Comparison of ENCODE assay signal across 20 cellular contexts in the genomic region with DNA sequence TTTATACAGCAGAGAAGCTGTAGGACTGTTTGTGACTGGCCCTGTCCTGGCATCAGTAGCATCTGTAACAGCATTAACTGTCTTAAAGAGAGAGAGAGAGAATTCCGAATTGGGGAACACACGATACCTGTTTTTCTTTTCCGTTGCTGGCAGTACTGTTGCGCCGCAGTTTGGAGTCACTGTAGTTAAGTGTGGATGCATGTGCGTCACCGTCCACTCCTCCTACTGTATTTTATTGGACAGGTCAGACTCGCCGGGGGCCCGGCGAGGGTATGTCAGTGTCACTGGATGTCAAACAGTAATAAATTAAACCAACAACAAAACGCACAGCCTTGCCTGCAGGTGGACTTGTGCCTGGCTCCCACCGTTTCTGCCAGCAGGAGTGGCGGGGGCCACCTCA. TPM values are rescaled to one million over a fixed set of nuclear protein-coding genes. Genes with fewer than 3 reads are reported as not detected.
A peak's percentile ranks its signal among the peaks of the same experiment; 100 is the strongest.
DNase-seq lines count a peak whose midpoint lies in the region; ATAC-seq, FAIRE-seq and TF ChIP-seq lines count a peak whose summit lies in the region.
"Had no signal": no experiment of that assay in that cellular context is flagged by ENCODE, and none has a peak within 500 bp of the region (broad histone marks: within the 10 kb centered on the region; RNA-seq: fewer than 3 reads in every experiment).

No MANE protein-coding gene starts in this region.

- H3K4me2 ChIP-seq in GM12878 (ENCODE audit: control insufficient read depth, insufficient read depth): no peak overlapping the region
- H3K4me2 ChIP-seq: PC-9 had no signal

- H3K79me2 ChIP-seq in GM12878 (ENCODE audit: control insufficient read depth, insufficient read depth, low read length): no peaks in the 10 kb centered on the region

- H3K36me3 Mint-ChIP-seq in activated CD4-positive, alpha-beta T cell treated with anti-CD3 and anti-CD28 coated beads, Interleukin-2, amount 10 ng/mL, durations not matched to agents 7 days and 5 days (ENCODE audit: low read depth): peaks cover 17% of the 10 kb centered on the region
- no peaks in the 10 kb centered on the region for H3K36me3 Mint-ChIP-seq in glutamatergic neuron (ENCODE audit: unreplicated experiment)

- H3K27ac ChIP-seq in GM12878 (ENCODE audit: control insufficient read depth, insufficient read depth) (no peak overlapping the region), stomach (peak overlapping the region in 3 of 5 donors; percentile 17 to 58 (median 35))
- H3K27ac ChIP-seq: 22Rv1, GM23248, PC-9, SJCRH30 had no signal

- RAD21 ChIA-PET in GM12878 (lab: Charles Lee; ENCODE audit: unreplicated experiment): no interaction called here

- H3K9ac ChIP-seq in GM12878 (ENCODE audit: control insufficient read depth, insufficient read depth, low read length): no peak overlapping the region
- H3K9ac ChIP-seq: GM23248 had no signal

- POLR2A ChIA-PET in activated CD4-positive, alpha-beta T cell treated with anti-CD3 and anti-CD28 coated beads, Interleukin-2, amount 10 ng/mL, durations not matched to agents 7 days and 5 days (lab: Charles Lee): no interaction called here
- POLR2A ChIA-PET in GM12878 (lab: Charles Lee): interaction anchor here (0.5 kb wide), 1 partner anchor 10 kb away, joined by 6 read pairs; no protein-coding TSS in a partner anchor
- POLR2A ChIA-PET in HEK293T (lab: Yijun Ruan, JAX): no interaction called here

- CTCF ChIA-PET in activated CD4-positive, alpha-beta T cell treated with anti-CD3 and anti-CD28 coated beads, Interleukin-2, amount 10 ng/mL, durations not matched to agents 7 days and 5 days (lab: Charles Lee): interaction anchor here (1.3 kb wide), 1 partner anchor 90 kb away, joined by 5 read pairs; no protein-coding TSS in a partner anchor
- CTCF ChIA-PET in GM12878 (lab: Yijun Ruan, JAX) (no interaction called here), HEK293T (lab: Yijun Ruan, JAX) (no interaction called here)

- TF ChIP-seq CTCF in GM12878 (IDR thresholded peaks at IDR 0.05 in 2 of 3, conservative IDR thresholded peaks at IDR 0.05 in 1 of 3; ENCODE audit: control insufficient read depth in 2 of 3, extremely low read depth in 1 of 3, insufficient read depth in 1 of 3, low read depth in 3 of 3, low read length in 3 of 3) (no peak), glutamatergic neuron (IDR thresholded peaks at IDR 0.05; ENCODE audit: partially characterized antibody, unreplicated experiment) (no peak), stomach (IDR thresholded peaks at IDR 0.05) (no peak)

- in situ Hi-C loops in GM12878 (cut with MboI): no loop called here

- H3K4me3 ChIP-seq in GM12878 (no peak overlapping the region), stomach (no peak overlapping the region)
- H3K4me3 ChIP-seq: GM23248, K562, PC-9, SJCRH30 had no signal

- H3K27ac Mint-ChIP-seq in activated CD4-positive, alpha-beta T cell treated with anti-CD3 and anti-CD28 coated beads, Interleukin-2, amount 10 ng/mL, durations not matched to agents 7 days and 5 days: peak overlapping the region; percentile 19
- peak overlapping the region; percentile 66 for H3K27ac Mint-ChIP-seq in glutamatergic neuron (ENCODE audit: unreplicated experiment)

- H4K20me1 ChIP-seq in GM12878 (ENCODE audit: control insufficient read depth, insufficient read depth): no peaks in the 10 kb centered on the region

- H3K27me3 ChIP-seq in GM12878 (replicated peaks in 1 of 2; ENCODE audit: control insufficient read depth in 2 of 2, insufficient read depth in 2 of 2, low read length in 1 of 2) (no peaks in the 10 kb centered on the region), stomach (no peaks in the 10 kb centered on the region)
- H3K27me3 ChIP-seq: SJCRH30 had no signal

- intact Hi-C loops in GM12878 (cut with micrococcal nuclease; ENCODE audit: unreplicated experiment): no loop called here
- intact Hi-C loops in stomach (cut with DNase I; ENCODE audit: low total_unique reads): no loop called here

- no peak for DNase-seq in activated CD4-positive, alpha-beta T cell treated with anti-CD3 and anti-CD28 coated beads, Interleukin-2, amount 10 ng/mL, durations not matched to agents 7 days and 5 days
- DNase-seq in activated CD4-positive, alpha-beta T cell treated with anti-CD3 and anti-CD28 coated beads for 1 hour: no peak
- DNase-seq in GM12878 (ENCODE audit: low read depth, low spot score) (no peak), glutamatergic neuron (no peak), stomach (no peak), DMS53 (lab: John Stamatoyannopoulos, UW) (no peak), NCI-H1694 (lab: John Stamatoyannopoulos, UW) (no peak), HEK293T (ENCODE audit: extremely low spot score) (no peak)
- DNase-seq: DMS 273 treated with DMSO at 0.1 percent for 48 hours, GDM1, GM23248, HCEC 1CT, NCI-H1417, NCI-H187 treated with DMSO at 0.1 percent for 48 hours, NCI-H226, NCI-H524, PC-9, SJCRH30 had no signal

- TF ChIP-seq EP300 in GM12878 (IDR thresholded peaks at IDR 0.05; ENCODE audit: borderline replicate concordance in 1 of 2, control insufficient read depth in 1 of 2, low read depth in 2 of 2, low read length in 2 of 2) (no peak), stomach (IDR thresholded peaks at IDR 0.05) (no peak)

- H3K27me3 Mint-ChIP-seq in activated CD4-positive, alpha-beta T cell treated with anti-CD3 and anti-CD28 coated beads, Interleukin-2, amount 10 ng/mL, durations not matched to agents 7 days and 5 days: no peaks in the 10 kb centered on the region
- H3K27me3 Mint-ChIP-seq in glutamatergic neuron (ENCODE audit: unreplicated experiment): peaks cover 11% of the 10 kb centered on the region

- H3K9me3 ChIP-seq in GM12878 (replicated peaks; ENCODE audit: control insufficient read depth, insufficient read depth, low read length) (no peaks in the 10 kb centered on the region), stomach (no peaks in the 10 kb centered on the region)
- H3K9me3 ChIP-seq: SJCRH30 had no signal

- no peak for ATAC-seq in GM12878
- ATAC-seq: K562 had no signal

- no peak overlapping the region for H2AFZ ChIP-seq in GM12878 (ENCODE audit: control insufficient read depth, low read depth, low read length)
- H2AFZ ChIP-seq: GM23248, PC-9 had no signal

- no peak for TF ChIP-seq RAD21 in GM12878 (IDR thresholded peaks at IDR 0.05; ENCODE audit: insufficient read depth, low read depth, low read length)

- SMC1A ChIA-PET in GM12878 (lab: Charles Lee; ENCODE audit: uncharacterized antibody, unreplicated experiment): no interaction called here

- WGBS in GM12878 (ENCODE audit: insufficient coverage, insufficient replicate concordance, low lambda C conversion rate, missing lambda C conversion rate): 92% methylated on average over 14 of the region's 14 CpGs
- 79 to 91% (median 89%) methylated on average over 12 to 14 of the region's 14 CpGs for WGBS in stomach, 5 donors

- H3K36me3 ChIP-seq in GM12878 (ENCODE audit: control insufficient read depth in 2 of 2, insufficient read depth in 2 of 2, low read length in 1 of 2) (peaks cover 4 to 16% of the 10 kb centered on the region in 2 experiments; a peak in 3 of 4 replicates), stomach (peaks cover 18 to 74% (median 70%) of the 10 kb centered on the region in 4 donors)

- H3K4me3 Mint-ChIP-seq in activated CD4-positive, alpha-beta T cell treated with anti-CD3 and anti-CD28 coated beads, Interleukin-2, amount 10 ng/mL, durations not matched to agents 7 days and 5 days: no peak overlapping the region
- no peak overlapping the region for H3K4me3 Mint-ChIP-seq in glutamatergic neuron (ENCODE audit: unreplicated experiment)

- H3K4me1 ChIP-seq in GM12878 (ENCODE audit: control insufficient read depth, insufficient read depth, low read length): no peaks in the 10 kb centered on the region
- H3K4me1 ChIP-seq in stomach: peaks cover 0 to 4% (median 0%) of the 10 kb centered on the region in 4 donors
- H3K4me1 ChIP-seq: SJCRH30 had no signal

- no TSS peak for BruUV-seq in GM12878 (replicated peaks; lab: Mats Ljungman, UMichigan)

- TF ChIP-seq POLR2A in GM12878 (IDR thresholded peaks at IDR 0.05; ENCODE audit: low read depth, low read length) (no peak), stomach (IDR thresholded peaks at IDR 0.05) (no peak)

- no peak for FAIRE-seq in GM12878 (lab: Jason Lieb, UNC)
- FAIRE-seq: K562 had no signal

- no peaks in the 10 kb centered on the region for H3K9me3 Mint-ChIP-seq in activated CD4-positive, alpha-beta T cell treated with anti-CD3 and anti-CD28 coated beads, Interleukin-2, amount 10 ng/mL, durations not matched to agents 7 days and 5 days
- peaks cover 16% of the 10 kb centered on the region for H3K9me3 Mint-ChIP-seq in glutamatergic neuron (ENCODE audit: unreplicated experiment)

- no peaks in the 10 kb centered on the region for H3K4me1 Mint-ChIP-seq in activated CD4-positive, alpha-beta T cell treated with anti-CD3 and anti-CD28 coated beads, Interleukin-2, amount 10 ng/mL, durations not matched to agents 7 days and 5 days
- H3K4me1 Mint-ChIP-seq in glutamatergic neuron (ENCODE audit: low read depth, unreplicated experiment): peaks cover 7% of the 10 kb centered on the region

TF ChIP-seq in HEK293T, 16 proteins besides CTCF, POLR2A, EP300 and RAD21 (continues in another document):
- TF ChIP-seq ARNT (IDR thresholded peaks at IDR 0.05) (no peak), FOXK2 (IDR thresholded peaks at IDR 0.05) (no peak), L3MBTL2 (conservative IDR thresholded peaks at IDR 0.05) (no peak), HDGF (IDR thresholded peaks at IDR 0.05; ENCODE audit: borderline replicate concordance) (no peak), SP1 (IDR thresholded peaks at IDR 0.05) (no peak)

RNA-seq across cellular contexts. Expression of a gene that starts 27.3 kb away (rescaled TPM):
- 10 to 100 TPM; 93.0 to 97.1 TPM for total RNA-seq in activated CD4-positive, alpha-beta T cell treated with anti-CD3 and anti-CD28 coated beads, Interleukin-2, amount 10 ng/mL, durations not matched to agents 7 days and 5 days
- total RNA-seq in GM12878 (2013; cell fraction: nucleolus; rRNA removed): 218 and 237 TPM in 2 replicates
- 39.0 and 43.4 TPM in 2 replicates for total RNA-seq in GM12878 (2014; rRNA removed)
- 29.4 and 30.7 TPM in 2 replicates for total RNA-seq in GM12878 (2014; rRNA removed; fragmentation: Illumina TruSeq; extraction: Trizol)
- total RNA-seq in GM12878 (2021): 56.8 and 59.2 TPM in 2 replicates
- polyA plus RNA-seq in GM12878 (2011; ENCODE audit: low read depth): 13.2 TPM
- 19.4 and 42.8 TPM in 2 replicates for polyA plus RNA-seq in GM12878 (2011; rRNA removed)
- 34.6 and 36.3 TPM in 2 replicates for polyA plus RNA-seq in GM12878 (2011; cell fraction: cytosol; rRNA removed)
- polyA plus RNA-seq in GM12878 (2011; cell fraction: nucleus; rRNA removed): 49.0 and 57.5 TPM in 2 replicates
- polyA plus RNA-seq in GM12878 (2012): 26.4 and 34.5 TPM in 2 replicates
- 23.1 and 25.3 TPM in 2 replicates for polyA plus RNA-seq in GM12878 (2014; fragmentation: Illumina TruSeq; extraction: Trizol)
- polyA plus RNA-seq in GM12878 (2014; fragmentation: Nextera tagmentation; extraction: Ambion mirVana): 10 to 100 TPM; 11.3 to 15.9 TPM
- 26.7 and 38.4 TPM in 2 replicates for polyA plus RNA-seq in GM12878 (2014; rRNA removed)
- polyA plus RNA-seq in GM12878 (2016; fragmentation: Nextera tagmentation; extraction: Ambion mirVana): 10 to 100 TPM; 17.1 to 18.5 TPM
- 95.8 and 116 TPM in 2 replicates for polyA minus RNA-seq in GM12878 (2011; rRNA and poly(A)+ RNA removed)
- polyA minus RNA-seq in GM12878 (2011; cell fraction: cytosol; rRNA and poly(A)+ RNA removed): 39.6 and 41.5 TPM in 2 replicates
- polyA minus RNA-seq in GM12878 (2011; cell fraction: nucleus; rRNA and poly(A)+ RNA removed): 80.6 and 135 TPM in 2 replicates
- 147 TPM for total RNA-seq in glutamatergic neuron (ENCODE audit: unreplicated experiment)
- total RNA-seq in stomach: 100 to 1,000 TPM in 4 of 5 donors, 10 to 100 TPM in 1; 45.5 to 626 (median 149) TPM
- 10 to 100 TPM; 23.2 to 36.4 (median 27.6) TPM for polyA plus RNA-seq in stomach
